ENCODE assay signal across 2 cellular contexts in the genomic region with DNA sequence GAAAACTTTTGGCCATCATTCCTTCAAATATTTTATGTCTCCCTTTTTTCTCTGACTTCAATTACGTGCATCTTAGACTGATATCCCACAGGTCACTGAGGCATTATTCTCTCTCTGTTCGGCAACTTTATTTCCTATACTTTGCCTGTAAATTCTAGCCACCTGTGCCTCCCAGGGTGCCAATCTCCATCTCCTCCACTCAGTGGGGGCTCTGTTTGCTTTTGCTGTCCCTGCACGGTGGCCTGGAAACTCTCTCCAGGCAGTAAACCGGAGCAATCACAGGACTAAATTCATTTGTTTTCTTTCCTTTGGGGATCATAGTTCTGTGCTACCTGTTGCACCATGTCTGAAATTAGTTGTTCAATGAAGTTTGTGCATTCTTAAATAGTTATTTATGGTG.
A peak's percentile ranks its signal among the peaks of the same experiment; 100 is the strongest.
TF ChIP-seq lines count a peak whose summit lies in the region.

No MANE protein-coding gene starts in this region.

TF ChIP-seq in GM23338, 12 proteins besides CTCF, POLR2A, EP300 and RAD21:
- no peak for TF ChIP-seq POLR2AphosphoS5 (IDR thresholded peaks at IDR 0.05; ENCODE audit: low read depth)
- TF ChIP-seq ZNF331 (CRISPR knock-in tag; IDR thresholded peaks at IDR 0.05; ENCODE audit: low read depth), result no peak
- TF ChIP-seq EZH2 (IDR thresholded peaks at IDR 0.05; ENCODE audit: low read depth, unreplicated experiment), result no peak
- no peak for TF ChIP-seq ZNF114 (CRISPR knock-in tag; IDR thresholded peaks at IDR 0.05)
- TF ChIP-seq, protein P1, sequence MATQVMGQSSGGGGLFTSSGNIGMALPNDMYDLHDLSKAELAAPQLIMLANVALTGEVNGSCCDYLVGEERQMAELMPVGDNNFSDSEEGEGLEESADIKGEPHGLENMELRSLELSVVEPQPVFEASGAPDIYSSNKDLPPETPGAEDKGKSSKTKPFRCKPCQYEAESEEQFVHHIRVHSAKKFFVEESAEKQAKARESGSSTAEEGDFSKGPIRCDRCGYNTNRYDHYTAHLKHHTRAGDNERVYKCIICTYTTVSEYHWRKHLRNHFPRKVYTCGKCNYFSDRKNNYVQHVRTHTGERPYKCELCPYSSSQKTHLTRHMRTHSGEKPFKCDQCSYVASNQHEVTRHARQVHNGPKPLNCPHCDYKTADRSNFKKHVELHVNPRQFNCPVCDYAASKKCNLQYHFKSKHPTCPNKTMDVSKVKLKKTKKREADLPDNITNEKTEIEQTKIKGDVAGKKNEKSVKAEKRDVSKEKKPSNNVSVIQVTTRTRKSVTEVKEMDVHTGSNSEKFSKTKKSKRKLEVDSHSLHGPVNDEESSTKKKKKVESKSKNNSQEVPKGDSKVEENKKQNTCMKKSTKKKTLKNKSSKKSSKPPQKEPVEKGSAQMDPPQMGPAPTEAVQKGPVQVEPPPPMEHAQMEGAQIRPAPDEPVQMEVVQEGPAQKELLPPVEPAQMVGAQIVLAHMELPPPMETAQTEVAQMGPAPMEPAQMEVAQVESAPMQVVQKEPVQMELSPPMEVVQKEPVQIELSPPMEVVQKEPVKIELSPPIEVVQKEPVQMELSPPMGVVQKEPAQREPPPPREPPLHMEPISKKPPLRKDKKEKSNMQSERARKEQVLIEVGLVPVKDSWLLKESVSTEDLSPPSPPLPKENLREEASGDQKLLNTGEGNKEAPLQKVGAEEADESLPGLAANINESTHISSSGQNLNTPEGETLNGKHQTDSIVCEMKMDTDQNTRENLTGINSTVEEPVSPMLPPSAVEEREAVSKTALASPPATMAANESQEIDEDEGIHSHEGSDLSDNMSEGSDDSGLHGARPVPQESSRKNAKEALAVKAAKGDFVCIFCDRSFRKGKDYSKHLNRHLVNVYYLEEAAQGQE (IDR thresholded peaks at IDR 0.05; ENCODE audit: unreplicated experiment), result no peak
TF ChIP-seq in GM23338: peak in this region for 0.

TF ChIP-seq in H1, 55 proteins besides CTCF, POLR2A, EP300 and RAD21 (continued from another document):
- TF ChIP-seq FOSL1 (IDR thresholded peaks at IDR 0.05; ENCODE audit: insufficient read depth, low read depth, low read length) (no peak), MAFK (IDR thresholded peaks at IDR 0.05; ENCODE audit: low read depth, low read length) (no peak), CBX8 (IDR thresholded peaks at IDR 0.05; ENCODE audit: borderline replicate concordance, low read depth, low read length) (no peak), TCF12 (IDR thresholded peaks at IDR 0.05; ENCODE audit: low read depth, low read length) (0 out of 2 replicates have a peak, but pooled peaks have one; percentile 61)
TF ChIP-seq in H1: peak in this region for 1.
